ENCODE assay signal across 1 cellular context in genomic region chr2:224084266-224084892, GRCh38.
TF ChIP-seq lines count a peak whose summit lies in the region.

No MANE protein-coding gene starts in this region.

TF ChIP-seq in SK-N-SH, 30 proteins besides CTCF, POLR2A, EP300 and RAD21 (continued from another document):
- TF ChIP-seq RXRA (IDR thresholded peaks at IDR 0.05; ENCODE audit: borderline replicate concordance, low read depth) (no peak), USF2 (IDR thresholded peaks at IDR 0.05; ENCODE audit: borderline replicate concordance, low read depth, low read length) (no peak), YY1 (IDR thresholded peaks at IDR 0.05; ENCODE audit: low read depth) (no peak), PBX3 (IDR thresholded peaks at IDR 0.05) (0 out of 2 replicates have a peak, but pooled peaks have one; percentile 6), TAF1 (IDR thresholded peaks at IDR 0.05; ENCODE audit: borderline replicate concordance, low read depth, low read length) (no peak), SMC3 (IDR thresholded peaks at IDR 0.05; ENCODE audit: low read depth, low read length) (no peak), MXI1 (IDR thresholded peaks at IDR 0.05; ENCODE audit: low read depth, low read length) (no peak), TCF12 (IDR thresholded peaks at IDR 0.05) (no peak), GABPA (IDR thresholded peaks at IDR 0.05; ENCODE audit: low read depth) (no peak)
